In genomic region chr11:101617735-101618332, GRCh38 we compare ENCODE assay signal across 16 cellular contexts. TPM values are rescaled to one million over a fixed set of nuclear protein-coding genes. Genes with fewer than 3 reads are reported as not detected.
DNase-seq lines count a peak whose midpoint lies in the region; FAIRE-seq and TF ChIP-seq lines count a peak whose summit lies in the region.
"Had no signal": no experiment of that assay in that cellular context is flagged by ENCODE, and none has a peak within 500 bp of the region (broad histone marks: within the 10 kb centered on the region; RNA-seq: fewer than 3 reads in every experiment).

No MANE protein-coding gene starts in this region.

- H3K27ac ChIP-seq in A673 (ENCODE audit: low read depth, low read length, poor library complexity, severe bottlenecking) = no peak overlapping the region
- H3K27ac ChIP-seq: colonic mucosa, thyroid gland had no signal

- no peaks in the 10 kb centered on the region for H3K4me1 ChIP-seq in A673 (ENCODE audit: insufficient read depth, low read length, poor library complexity, severe bottlenecking)
- H3K4me1 ChIP-seq: colonic mucosa, thyroid gland had no signal

- POLR2A ChIA-PET in A673 (lab: Charles Lee; ENCODE audit: low non-redundant PET) = no interaction called here

- H3K9me3 ChIP-seq in A673 (ENCODE audit: low read depth, low read length, poor library complexity, severe bottlenecking) = no peaks in the 10 kb centered on the region
- H3K9me3 ChIP-seq: colonic mucosa, thyroid gland had no signal

- H3K4me3 ChIP-seq in A673 (ENCODE audit: low read depth, low read length, poor library complexity, severe bottlenecking) = no peak overlapping the region
- H3K4me3 ChIP-seq: colonic mucosa, thyroid gland had no signal

- peaks cover 13% of the 10 kb centered on the region for H3K27me3 ChIP-seq in A673 (replicated peaks; ENCODE audit: insufficient read depth, low read depth, low read length, poor library complexity)
- H3K27me3 ChIP-seq: colonic mucosa, thyroid gland had no signal

- no peak for FAIRE-seq in urothelium cell line (lab: Jason Lieb, UNC)
- FAIRE-seq: endothelial cell of umbilical vein had no signal

- no TSS peak for BruUV-seq in A673 (replicated peaks; lab: Mats Ljungman, UMichigan)

- DNase-seq in HS-5 (ENCODE audit: low read depth) = peak; percentile 90
- peak; percentile 11 for DNase-seq in astrocyte of the hippocampus (ENCODE audit: low read depth, low spot score)
- DNase-seq in iris pigment epithelial cell (ENCODE audit: low read depth) = peak; percentile 9
- DNase-seq in urothelium cell line (ENCODE audit: low spot score) = peak; percentile 17
- DNase-seq in NCI-H748 (lab: John Stamatoyannopoulos, UW; ENCODE audit: unreplicated experiment) = no peak
- DNase-seq in HuH-7 (ENCODE audit: low spot score) = no peak
- DNase-seq in A673 (ENCODE audit: low spot score) = no peak
- DNase-seq: colonic mucosa, DMS53, immature natural killer cell, natural killer cell, NCI-H1694, T-helper 17 cell had no signal

- CTCF ChIA-PET in A673 (lab: Charles Lee) = no interaction called here

- intact Hi-C loops in A673 (cut with micrococcal nuclease; ENCODE audit: unreplicated experiment) = no loop called here

- no peaks in the 10 kb centered on the region for H3K36me3 ChIP-seq in A673 (ENCODE audit: insufficient read depth, low read length, poor library complexity, severe bottlenecking)
- H3K36me3 ChIP-seq: colonic mucosa, thyroid gland had no signal

- TF ChIP-seq CTCF in A673 (conservative IDR thresholded peaks at IDR 0.05; ENCODE audit: low read depth, low read length) = no peak

RNA-seq across cellular contexts. Expression of gene TRPC6, which starts 34.0 kb away (rescaled TPM):
- not detected in 2 replicates for total RNA-seq in A673 (2021)
- total RNA-seq: endothelial cell of umbilical vein, HT-29 had no signal

Comparison
In these comparisons a context has a peak if more than half of its experiments do, and no peak if none do; other contexts are left out.
1. DNase-seq: peak in HS-5 (single experiment), astrocyte of the hippocampus (single experiment), iris pigment epithelial cell (single experiment) and urothelium cell line (single experiment); none in NCI-H748 (single experiment), HuH-7 (single experiment) and A673 (single experiment).